ENCODE assay signal across 26 cellular contexts in the genomic region with DNA sequence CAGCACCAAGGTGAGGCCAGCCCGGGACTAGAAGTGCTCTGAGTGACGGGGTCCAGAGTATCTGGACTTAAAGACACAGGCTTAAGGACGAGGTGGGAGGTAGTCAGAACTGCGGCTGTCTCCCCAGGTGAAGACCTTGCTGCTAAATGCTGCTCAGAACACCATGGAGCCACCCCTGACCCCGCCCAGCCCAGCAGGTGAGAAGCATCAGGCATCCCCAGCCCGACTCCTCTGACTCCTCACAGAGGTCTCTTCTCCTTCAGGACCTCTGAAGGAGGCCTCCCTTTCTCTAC. TPM values are rescaled to one million over a fixed set of nuclear protein-coding genes. Genes with fewer than 3 reads are reported as not detected.
DNase-seq lines count a peak whose midpoint lies in the region; ATAC-seq, FAIRE-seq and TF ChIP-seq lines count a peak whose summit lies in the region.
"Had no signal": no experiment of that assay in that cellular context is flagged by ENCODE, and none has a peak within 500 bp of the region (broad histone marks: within the 10 kb centered on the region; RNA-seq: fewer than 3 reads in every experiment).

No MANE protein-coding gene starts in this region.

- H3K4me1 Mint-ChIP-seq in activated naive CD4-positive, alpha-beta T cell treated with anti-CD3 and anti-CD28 coated beads for 36 hours (ENCODE audit: low read depth): peaks cover 47% of the 10 kb centered on the region
- peaks cover 4% of the 10 kb centered on the region for H3K4me1 Mint-ChIP-seq in endodermal cell

- H3K36me3 Mint-ChIP-seq in activated naive CD4-positive, alpha-beta T cell treated with anti-CD3 and anti-CD28 coated beads for 36 hours (ENCODE audit: low read depth): peaks cover 56% of the 10 kb centered on the region
- peaks cover 25 to 29% of the 10 kb centered on the region in 2 donors for H3K36me3 Mint-ChIP-seq in activated naive CD4-positive, alpha-beta T cell treated with anti-CD3 and anti-CD28 coated beads, Interleukin-2, amount 50 U/mL, for 72 hours
- H3K36me3 Mint-ChIP-seq in endodermal cell (ENCODE audit: low read depth): peaks cover 23% of the 10 kb centered on the region
- H3K36me3 Mint-ChIP-seq: natural killer cell had no signal

- CTCF ChIA-PET in activated naive CD4-positive, alpha-beta T cell treated with anti-CD3 and anti-CD28 coated beads for 36 hours (lab: Charles Lee): interaction anchor here (3.8 to 4.1 kb wide), 2 partner anchors 8 to 171 kb away, joined by 23 to 28 read pairs; no protein-coding TSS in a partner anchor

- DNase-seq in activated naive CD4-positive, alpha-beta T cell treated with anti-CD3 and anti-CD28 coated beads for 36 hours: no peak
- no peak for DNase-seq in activated naive CD4-positive, alpha-beta T cell treated with anti-CD3 and anti-CD28 coated beads, Interleukin-2, amount 50 U/mL, for 72 hours (ENCODE audit: low spot score in 2 of 2)
- DNase-seq in NT2/D1 (ENCODE audit: low read depth, low spot score) (no peak), HTR-8/SVneo (ENCODE audit: insufficient read length, low spot score) (no peak), endodermal cell (no peak)
- DNase-seq: activated CD4-positive, alpha-beta T cell treated with anti-CD3 and anti-CD28 coated beads for 48 hours; activated CD8-positive, alpha-beta memory T cell treated with anti-CD3 and anti-CD28 coated beads, Interleukin-2, amount 50 U/mL, for 48 hours; activated effector memory CD4-positive, alpha-beta T cell treated with Interleukin-2 at 50 U/mL for 16 hours; DND-41; effector CD8-positive, alpha-beta T cell; erythroblast; natural killer cell; NCI-H1092 treated with DMSO at 0.1 percent for 48 hours; NCI-H187 treated with DMSO at 0.1 percent for 48 hours; NCI-H526 treated with DMSO at 0.1 percent for 48 hours; spleen; stimulated activated CD4-positive, alpha-beta T cell treated with anti-CD3 and anti-CD28 coated beads, Interleukin-2, amount 100 ng/mL, for 48 hours; stimulated activated naive CD4-positive, alpha-beta T cell had no signal

- WGBS in gastroesophageal sphincter (ENCODE audit: low coverage in 1 of 2), 2 donors: no CpG with 5 or more reads among the region's 6 CpGs
- 88 to 92% methylated on average over 4 to 6 of the region's 6 CpGs for WGBS in endodermal cell (ENCODE audit: insufficient coverage in 1 of 2, insufficient read length in 1 of 2), 2 experiments

- peaks cover 30% of the 10 kb centered on the region for H3K4me1 ChIP-seq in NT2/D1 (ENCODE audit: insufficient read depth, insufficient read length)
- H3K4me1 ChIP-seq in gastroesophageal sphincter: peaks cover 0 to 88% (median 21%) of the 10 kb centered on the region in 3 donors
- peaks cover 96% of the 10 kb centered on the region for H3K4me1 ChIP-seq in stomach smooth muscle (ENCODE audit: control insufficient read depth, insufficient read depth, low read length)
- peaks cover 3% of the 10 kb centered on the region for H3K4me1 ChIP-seq in endodermal cell (ENCODE audit: control insufficient read depth, insufficient read depth, low read length)

- H3K4me3 ChIP-seq in NT2/D1 (ENCODE audit: insufficient read length, low read depth): no peak overlapping the region
- H3K4me3 ChIP-seq in gastroesophageal sphincter: no peak overlapping the region
- H3K4me3 ChIP-seq in stomach smooth muscle (ENCODE audit: low read length in 2 of 2): no peak overlapping the region
- H3K4me3 ChIP-seq in endodermal cell (ENCODE audit: low read length): no peak overlapping the region
- H3K4me3 ChIP-seq: spleen had no signal

- H3K27ac ChIP-seq in gastroesophageal sphincter (peak overlapping the region in 3 of 4 donors; percentile 52 to 98 (median 96)), stomach smooth muscle (ENCODE audit: low read length) (peak overlapping the region; percentile 100), endodermal cell (ENCODE audit: low read depth, low read length) (no peak overlapping the region)
- H3K27ac ChIP-seq: brain microvascular endothelial cell, VCaP had no signal

- peak overlapping the region; percentile 56 for H3K27ac Mint-ChIP-seq in activated naive CD4-positive, alpha-beta T cell treated with anti-CD3 and anti-CD28 coated beads for 36 hours
- peak overlapping the region in 1 of 2 donors; percentile 53 for H3K27ac Mint-ChIP-seq in activated naive CD4-positive, alpha-beta T cell treated with anti-CD3 and anti-CD28 coated beads, Interleukin-2, amount 50 U/mL, for 72 hours
- H3K27ac Mint-ChIP-seq in endodermal cell: no peak overlapping the region

- TF ChIP-seq POLR2A in gastroesophageal sphincter (IDR thresholded peaks at IDR 0.05): no peak

- no peak for FAIRE-seq in HTR-8/SVneo (lab: Jason Lieb, UNC)
- FAIRE-seq: A204.1, colon had no signal

- no peak for TF ChIP-seq CTCF in gastroesophageal sphincter (IDR thresholded peaks at IDR 0.05)
- no peak for TF ChIP-seq CTCF in endodermal cell (conservative IDR thresholded peaks at IDR 0.05)

- H3K36me3 ChIP-seq in NT2/D1 (ENCODE audit: insufficient read depth, insufficient read length, low read length) (peaks cover 71% of the 10 kb centered on the region), gastroesophageal sphincter (peaks cover 0 to 59% of the 10 kb centered on the region in 2 donors), stomach smooth muscle (ENCODE audit: control insufficient read depth in 2 of 2, insufficient read depth in 2 of 2, low read length in 2 of 2) (peaks cover 34 to 43% of the 10 kb centered on the region in 2 donors), endodermal cell (ENCODE audit: control insufficient read depth, insufficient read depth, low read length) (peaks cover 25% of the 10 kb centered on the region)

- no peaks in the 10 kb centered on the region for H3K27me3 ChIP-seq in NT2/D1 (ENCODE audit: insufficient read depth, insufficient read length)
- no peaks in the 10 kb centered on the region for H3K27me3 ChIP-seq in gastroesophageal sphincter
- no peaks in the 10 kb centered on the region for H3K27me3 ChIP-seq in stomach smooth muscle (ENCODE audit: control insufficient read depth in 1 of 2, insufficient read depth in 2 of 2, low read length in 2 of 2)
- no peaks in the 10 kb centered on the region for H3K27me3 ChIP-seq in endodermal cell (ENCODE audit: control insufficient read depth, insufficient read depth, low read length, poor library complexity, severe bottlenecking)
- H3K27me3 ChIP-seq: BE2C, brain microvascular endothelial cell, spleen had no signal

- intact Hi-C loops in activated naive CD4-positive, alpha-beta T cell treated with anti-CD3 and anti-CD28 coated beads for 36 hours (cut with micrococcal nuclease): no loop called here

- no peaks in the 10 kb centered on the region for H3K9me3 Mint-ChIP-seq in activated naive CD4-positive, alpha-beta T cell treated with anti-CD3 and anti-CD28 coated beads for 36 hours
- H3K9me3 Mint-ChIP-seq in activated naive CD4-positive, alpha-beta T cell treated with anti-CD3 and anti-CD28 coated beads, Interleukin-2, amount 50 U/mL, for 72 hours: no peaks in the 10 kb centered on the region
- no peaks in the 10 kb centered on the region for H3K9me3 Mint-ChIP-seq in endodermal cell
- H3K9me3 Mint-ChIP-seq: natural killer cell had no signal

- no peak for TF ChIP-seq EP300 in gastroesophageal sphincter (IDR thresholded peaks at IDR 0.05)

- H3K27me3 Mint-ChIP-seq in activated naive CD4-positive, alpha-beta T cell treated with anti-CD3 and anti-CD28 coated beads for 36 hours (ENCODE audit: low read depth): no peaks in the 10 kb centered on the region
- H3K27me3 Mint-ChIP-seq in endodermal cell (ENCODE audit: insufficient read depth): peaks cover 12% of the 10 kb centered on the region

- no peak overlapping the region for H3K4me3 Mint-ChIP-seq in activated naive CD4-positive, alpha-beta T cell treated with anti-CD3 and anti-CD28 coated beads for 36 hours
- H3K4me3 Mint-ChIP-seq in endodermal cell: no peak overlapping the region
- H3K4me3 Mint-ChIP-seq: natural killer cell had no signal

- no peaks in the 10 kb centered on the region for H3K9me3 ChIP-seq in NT2/D1 (ENCODE audit: insufficient read depth, low read length)
- H3K9me3 ChIP-seq in gastroesophageal sphincter: no peaks in the 10 kb centered on the region
- no peaks in the 10 kb centered on the region for H3K9me3 ChIP-seq in stomach smooth muscle (ENCODE audit: control insufficient read depth in 2 of 2, low read length in 2 of 2)
- H3K9me3 ChIP-seq in endodermal cell (ENCODE audit: control insufficient read depth, low read length): no peaks in the 10 kb centered on the region
- H3K9me3 ChIP-seq: BE2C, spleen had no signal

- H3K9ac ChIP-seq in NT2/D1 (ENCODE audit: insufficient read length, low read depth) (peak overlapping the region; percentile 2), stomach smooth muscle (ENCODE audit: low read length in 2 of 2) (no peak overlapping the region), endodermal cell (ENCODE audit: extremely low read depth, low read length, poor library complexity, severe bottlenecking) (no peak overlapping the region)

- no peak for ATAC-seq in activated naive CD4-positive, alpha-beta T cell treated with anti-CD3 and anti-CD28 coated beads, Interleukin-2, amount 50 U/mL, for 72 hours
- ATAC-seq in gastroesophageal sphincter (no peak), GM18870 (IDR thresholded peaks at IDR 0.05; ENCODE audit: unreplicated experiment) (no peak)
- ATAC-seq: natural killer cell had no signal

RNA-seq across cellular contexts. Expression of a gene that starts 5.8 kb away (rescaled TPM):
- 100 to 1,000 TPM; 328 to 345 TPM for total RNA-seq in activated naive CD4-positive, alpha-beta T cell treated with anti-CD3 and anti-CD28 coated beads for 36 hours
- 100 to 1,000 TPM; 213 to 251 TPM for total RNA-seq in activated naive CD4-positive, alpha-beta T cell treated with anti-CD3 and anti-CD28 coated beads, Interleukin-2, amount 50 U/mL, for 72 hours
- 10 to 100 TPM; 20.5 to 31.6 (median 24.8) TPM for total RNA-seq in gastroesophageal sphincter
- total RNA-seq in endodermal cell: 10 to 100 TPM; 28.7 to 45.2 TPM
- 19.9 TPM for polyA plus RNA-seq in endodermal cell (2013, experiment 1 of 2)
- polyA plus RNA-seq in endodermal cell (2013, experiment 2 of 2): 19.9 TPM

RNA-seq across cellular contexts. Expression of a gene that starts 17.3 kb away (rescaled TPM):
- total RNA-seq in activated naive CD4-positive, alpha-beta T cell treated with anti-CD3 and anti-CD28 coated beads for 36 hours: 1 to 10 TPM; 6.2 to 7.2 TPM
- total RNA-seq in activated naive CD4-positive, alpha-beta T cell treated with anti-CD3 and anti-CD28 coated beads, Interleukin-2, amount 50 U/mL, for 72 hours: 10 to 100 TPM in 1 of 2 donors, 1 to 10 TPM in 1; 8.7 to 13.3 TPM
- total RNA-seq in gastroesophageal sphincter (100 to 1,000 TPM in 1 of 4 donors, 10 to 100 TPM in 3; 28.6 to 195 (median 41.4) TPM), endodermal cell (1 to 10 TPM; 2.8 to 8.3 TPM)
- polyA plus RNA-seq in endodermal cell (2013, experiment 1 of 2): 9.2 TPM
- 9.9 TPM for polyA plus RNA-seq in endodermal cell (2013, experiment 2 of 2)

RNA-seq across cellular contexts. Expression of a gene that starts 19.4 kb away (rescaled TPM):
- 10 to 100 TPM in 1 of 2 experiments, 1 to 10 TPM in 1; 9.9 to 10.8 TPM for total RNA-seq in activated naive CD4-positive, alpha-beta T cell treated with anti-CD3 and anti-CD28 coated beads for 36 hours
- total RNA-seq in activated naive CD4-positive, alpha-beta T cell treated with anti-CD3 and anti-CD28 coated beads, Interleukin-2, amount 50 U/mL, for 72 hours: 10 to 100 TPM; 12.9 to 27.4 TPM
- total RNA-seq in gastroesophageal sphincter (10 to 100 TPM; 18.6 to 41.9 (median 26.1) TPM), endodermal cell (10 to 100 TPM in 1 of 2 donors, 1 to 10 TPM in 1; 9.7 to 11.4 TPM)
- polyA plus RNA-seq in endodermal cell (2013, experiment 1 of 2): 9.3 TPM
- polyA plus RNA-seq in endodermal cell (2013, experiment 2 of 2): 10.1 TPM

RNA-seq across cellular contexts. Expression of a gene that starts 31.1 kb away (rescaled TPM):
- 10 to 100 TPM; 63.3 to 64.4 TPM for total RNA-seq in activated naive CD4-positive, alpha-beta T cell treated with anti-CD3 and anti-CD28 coated beads for 36 hours
- 10 to 100 TPM; 38.7 to 73.9 TPM for total RNA-seq in activated naive CD4-positive, alpha-beta T cell treated with anti-CD3 and anti-CD28 coated beads, Interleukin-2, amount 50 U/mL, for 72 hours
- total RNA-seq in gastroesophageal sphincter: 10 to 100 TPM; 61.4 to 84.3 (median 67.5) TPM
- 10 to 100 TPM; 51.7 to 82.9 TPM for total RNA-seq in endodermal cell
- 103 TPM for polyA plus RNA-seq in endodermal cell (2013, experiment 1 of 2)
- 91.7 TPM for polyA plus RNA-seq in endodermal cell (2013, experiment 2 of 2)

RNA-seq across cellular contexts. Expression of a gene that starts 50.1 kb away (rescaled TPM):
- total RNA-seq in activated naive CD4-positive, alpha-beta T cell treated with anti-CD3 and anti-CD28 coated beads for 36 hours: under 1 TPM; 0.14 to 0.15 TPM
- total RNA-seq in activated naive CD4-positive, alpha-beta T cell treated with anti-CD3 and anti-CD28 coated beads, Interleukin-2, amount 50 U/mL, for 72 hours: under 1 TPM in 1 of 2 donors, not detected in 1; 0.30 TPM
- total RNA-seq in gastroesophageal sphincter (not detected), endodermal cell (under 1 TPM; 0.35 to 0.93 TPM)
- not detected for polyA plus RNA-seq in endodermal cell (2013, experiment 1 of 2)
- polyA plus RNA-seq in endodermal cell (2013, experiment 2 of 2): 0.25 TPM

Comparison
In these comparisons a context has a peak if more than half of its experiments do, and no peak if none do; other contexts are left out.
1. RNA of a gene that starts 5.8 kb away (total RNA-seq): 328 to 345 TPM in activated naive CD4-positive, alpha-beta T cell treated with anti-CD3 and anti-CD28 coated beads for 36 hours and 213 to 251 TPM in activated naive CD4-positive, alpha-beta T cell treated with anti-CD3 and anti-CD28 coated beads, Interleukin-2, amount 50 U/mL, for 72 hours; 28.7 to 45.2 TPM in endodermal cell and 20.5 to 31.6 TPM in gastroesophageal sphincter; every median in the first group is over 4 times any median in the second.